Comparison of ENCODE assay signal across 9 cellular contexts in the genomic region with DNA sequence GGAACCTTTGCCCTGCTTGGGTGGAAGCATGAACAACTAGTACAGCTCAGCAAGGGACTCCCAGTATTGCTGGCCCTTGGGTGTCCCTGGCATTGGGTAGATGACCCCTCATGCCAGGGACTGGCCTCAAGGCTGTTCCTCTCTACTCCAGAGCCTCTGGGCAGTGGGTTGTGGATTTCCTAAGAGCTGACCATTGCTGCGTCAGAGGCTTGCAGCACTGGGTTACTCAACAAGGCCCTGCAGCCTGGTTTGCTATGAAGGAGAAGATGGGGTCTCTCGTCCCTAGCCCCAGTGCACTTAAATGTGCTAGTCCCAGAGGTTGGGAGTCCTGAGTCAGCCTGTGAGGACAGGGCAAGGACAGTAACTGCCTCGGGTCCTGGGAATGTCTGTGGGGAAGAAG. TPM values are rescaled to one million over a fixed set of nuclear protein-coding genes. Genes with fewer than 3 reads are reported as not detected.
DNase-seq lines count a peak whose midpoint lies in the region; ATAC-seq and TF ChIP-seq lines count a peak whose summit lies in the region.
"Had no signal": no experiment of that assay in that cellular context is flagged by ENCODE, and none has a peak within 500 bp of the region (broad histone marks: within the 10 kb centered on the region; RNA-seq: fewer than 3 reads in every experiment).

No MANE protein-coding gene starts in this region.

- H3K4me1 ChIP-seq in GM23248 (ENCODE audit: insufficient read depth) (peaks cover 59% of the 10 kb centered on the region), left ventricle myocardium inferior (peaks cover 99% of the 10 kb centered on the region), smooth muscle cell (ENCODE audit: low read depth) (no peaks in the 10 kb centered on the region)

- no peaks in the 10 kb centered on the region for H3K9me3 ChIP-seq in GM23248 (ENCODE audit: low read depth)
- H3K9me3 ChIP-seq in left ventricle myocardium inferior (replicated peaks): no peaks in the 10 kb centered on the region
- H3K9me3 ChIP-seq in smooth muscle cell (replicated peaks; ENCODE audit: low read depth): no peaks in the 10 kb centered on the region

- H4K20me1 ChIP-seq in GM23248 (ENCODE audit: insufficient read depth) (no peaks in the 10 kb centered on the region), smooth muscle cell (ENCODE audit: low read depth) (no peaks in the 10 kb centered on the region)

- H3K4me2 ChIP-seq in GM23248 (ENCODE audit: unreplicated experiment): peak overlapping the region; percentile 2
- peak overlapping the region; percentile 42 for H3K4me2 ChIP-seq in smooth muscle cell

- H3F3A ChIP-seq in GM23248 (ENCODE audit: insufficient read depth) (peaks cover 37% of the 10 kb centered on the region), smooth muscle cell (ENCODE audit: low read depth) (peaks cover 10% of the 10 kb centered on the region)

- H3K27ac ChIP-seq in GM23248 (peak overlapping the region; percentile 56; the same call in 1 of the 2 replicates), left ventricle myocardium inferior (replicated peaks) (peak overlapping the region; percentile 99), smooth muscle cell (ENCODE audit: low read depth) (no peak overlapping the region)
- H3K27ac ChIP-seq: cardiac muscle cell had no signal

- TF ChIP-seq CTCF in left ventricle myocardium inferior (IDR thresholded peaks at IDR 0.05; ENCODE audit: borderline replicate concordance) (no peak), smooth muscle cell (IDR thresholded peaks at IDR 0.05; ENCODE audit: borderline replicate concordance, insufficient read depth, poor library complexity, severe bottlenecking) (no peak)

- POLR2A ChIA-PET in HEK293T (lab: Yijun Ruan, JAX): no interaction called here

- no peak overlapping the region for H3K4me3 ChIP-seq in GM23248
- H3K4me3 ChIP-seq in left ventricle myocardium inferior: peak overlapping the region; percentile 96
- H3K4me3 ChIP-seq in smooth muscle cell: no peak overlapping the region
- H3K4me3 ChIP-seq in H7 (ENCODE audit: insufficient read depth, low read depth, low read length): no peak overlapping the region
- H3K4me3 ChIP-seq: cardiac muscle cell had no signal

- intact Hi-C loops in activated T-helper 1 cell treated with anti-CD3 and anti-CD28 coated beads, Interleukin-12 subunit alpha, Interleukin-12 subunit beta, Interleukin-2, Interleukin-4 antibody, amounts not matched to agents 30 ng/mL and 10 ng/mL and 1 ng/mL, durations not matched to agents 14 hours and 24 hours and 36 hours (cut with micrococcal nuclease): loop anchor here (5.0 to 10.0 kb wide), 2 partner anchors 58 to 314 kb away; a partner anchor contains a TSS
- intact Hi-C loops in left ventricle myocardium inferior (cut with micrococcal nuclease): loop anchor here (10.0 kb wide), 1 partner anchor 46 kb away; no protein-coding TSS in a partner anchor

- H3K27me3 Mint-ChIP-seq in activated T-helper 1 cell treated with anti-CD3 and anti-CD28 coated beads, Interleukin-12 subunit alpha, Interleukin-12 subunit beta, Interleukin-2, Interleukin-4 antibody, amounts not matched to agents 30 ng/mL and 10 ng/mL and 1 ng/mL, durations not matched to agents 14 hours and 24 hours and 36 hours (ENCODE audit: insufficient read depth): no peaks in the 10 kb centered on the region

- CTCF ChIA-PET in HEK293T (lab: Yijun Ruan, JAX): no interaction called here

- in situ Hi-C loops in GM23248 (cut with MboI): no loop called here

- H3K4me1 Mint-ChIP-seq in activated T-helper 1 cell treated with anti-CD3 and anti-CD28 coated beads, Interleukin-12 subunit alpha, Interleukin-12 subunit beta, Interleukin-2, Interleukin-4 antibody, amounts not matched to agents 30 ng/mL and 10 ng/mL and 1 ng/mL, durations not matched to agents 14 hours and 24 hours and 36 hours (ENCODE audit: low read depth): peaks cover 83% of the 10 kb centered on the region

- H3K27me3 ChIP-seq in GM23248 (replicated peaks; ENCODE audit: insufficient read depth) (no peaks in the 10 kb centered on the region), left ventricle myocardium inferior (ENCODE audit: low read depth) (no peaks in the 10 kb centered on the region), smooth muscle cell (ENCODE audit: low read depth) (no peaks in the 10 kb centered on the region), H7 (ENCODE audit: control insufficient read depth, insufficient read depth, low read length) (peaks cover 13% of the 10 kb centered on the region)

- no peak for ATAC-seq in esophagus mucosa

- peak overlapping the region; percentile 84 for H3K4me3 Mint-ChIP-seq in activated T-helper 1 cell treated with anti-CD3 and anti-CD28 coated beads, Interleukin-12 subunit alpha, Interleukin-12 subunit beta, Interleukin-2, Interleukin-4 antibody, amounts not matched to agents 30 ng/mL and 10 ng/mL and 1 ng/mL, durations not matched to agents 14 hours and 24 hours and 36 hours

- peaks cover 30% of the 10 kb centered on the region for H3K36me3 Mint-ChIP-seq in activated T-helper 1 cell treated with anti-CD3 and anti-CD28 coated beads, Interleukin-12 subunit alpha, Interleukin-12 subunit beta, Interleukin-2, Interleukin-4 antibody, amounts not matched to agents 30 ng/mL and 10 ng/mL and 1 ng/mL, durations not matched to agents 14 hours and 24 hours and 36 hours (ENCODE audit: low read depth)

- no peak overlapping the region for H3K9ac ChIP-seq in GM23248
- H3K9ac ChIP-seq in smooth muscle cell (ENCODE audit: low read depth): no peak overlapping the region

- DNase-seq in GM23248 (peak; percentile 45), left ventricle myocardium inferior (no peak), smooth muscle cell (lab: John Stamatoyannopoulos, UW; ENCODE audit: unreplicated experiment) (no peak), HEK293T (ENCODE audit: extremely low spot score) (no peak), NCI-H2171 (lab: John Stamatoyannopoulos, UW) (no peak), H7 (no peak)
- DNase-seq in activated T-helper 1 cell treated with anti-CD3 and anti-CD28 coated beads, Interleukin-12 subunit alpha, Interleukin-12 subunit beta, Interleukin-2, Interleukin-4 antibody, amounts not matched to agents 30 ng/mL and 10 ng/mL and 1 ng/mL, durations not matched to agents 14 hours and 24 hours and 36 hours (ENCODE audit: low spot score): no peak

- WGBS in GM23248 (ENCODE audit: low coverage in 1 of 2, low lambda C conversion rate in 2 of 2, missing lambda C conversion rate in 2 of 2), 2 experiments: 79 to 87% methylated on average over 3 of the region's 3 CpGs
- 90% methylated on average over 3 of the region's 3 CpGs for WGBS in smooth muscle cell (ENCODE audit: low lambda C conversion rate)

- H2AFZ ChIP-seq in GM23248 (no peak overlapping the region), smooth muscle cell (ENCODE audit: low read depth) (no peak overlapping the region)

- no peaks in the 10 kb centered on the region for H3K9me2 ChIP-seq in GM23248 (ENCODE audit: insufficient read depth)

- peak overlapping the region; percentile 90 for H3K27ac Mint-ChIP-seq in activated T-helper 1 cell treated with anti-CD3 and anti-CD28 coated beads, Interleukin-12 subunit alpha, Interleukin-12 subunit beta, Interleukin-2, Interleukin-4 antibody, amounts not matched to agents 30 ng/mL and 10 ng/mL and 1 ng/mL, durations not matched to agents 14 hours and 24 hours and 36 hours

- no peaks in the 10 kb centered on the region for H3K36me3 ChIP-seq in GM23248 (ENCODE audit: low read depth)
- H3K36me3 ChIP-seq in left ventricle myocardium inferior: no peaks in the 10 kb centered on the region
- no peaks in the 10 kb centered on the region for H3K36me3 ChIP-seq in smooth muscle cell (ENCODE audit: low read depth)
- H3K36me3 ChIP-seq in H7 (replicated peaks; ENCODE audit: control insufficient read depth, insufficient read depth, low read length): no peaks in the 10 kb centered on the region
- H3K36me3 ChIP-seq: cardiac muscle cell had no signal

- H3K79me2 ChIP-seq in GM23248 (ENCODE audit: insufficient read depth): peaks cover 32% of the 10 kb centered on the region; the same call in 1 of the 2 replicates
- H3K79me2 ChIP-seq in smooth muscle cell (ENCODE audit: low read depth): no peaks in the 10 kb centered on the region

- no peaks in the 10 kb centered on the region for H3K9me3 Mint-ChIP-seq in activated T-helper 1 cell treated with anti-CD3 and anti-CD28 coated beads, Interleukin-12 subunit alpha, Interleukin-12 subunit beta, Interleukin-2, Interleukin-4 antibody, amounts not matched to agents 30 ng/mL and 10 ng/mL and 1 ng/mL, durations not matched to agents 14 hours and 24 hours and 36 hours

TF ChIP-seq in HEK293T, 16 proteins besides CTCF, POLR2A, EP300 and RAD21 (continues in another document):
- TF ChIP-seq CTBP1 (IDR thresholded peaks at IDR 0.05; ENCODE audit: borderline replicate concordance) (no peak), SUZ12 (IDR thresholded peaks at IDR 0.05) (no peak), FOXK2 (IDR thresholded peaks at IDR 0.05) (no peak), FOXM1 (IDR thresholded peaks at IDR 0.05; ENCODE audit: borderline replicate concordance) (no peak), LEF1 (IDR thresholded peaks at IDR 0.05; ENCODE audit: borderline replicate concordance) (no peak)

RNA-seq across cellular contexts. Expression of a gene that starts 2.5 kb away (rescaled TPM):
- total RNA-seq in GM23248 (2014; rRNA removed; shearing (Covaris generic)): 60.8 and 81.6 TPM in 2 replicates
- polyA plus RNA-seq in GM23248 (2016; fragmentation: Nextera tagmentation; extraction: Ambion mirVana) (152 and 153 TPM in 2 replicates), smooth muscle cell (2.6 and 3.6 TPM in 2 replicates)
- total RNA-seq in activated T-helper 1 cell treated with anti-CD3 and anti-CD28 coated beads, Interleukin-12 subunit alpha, Interleukin-12 subunit beta, Interleukin-2, Interleukin-4 antibody, amounts not matched to agents 30 ng/mL and 10 ng/mL and 1 ng/mL, durations not matched to agents 14 hours and 24 hours and 36 hours: 114 and 115 TPM in 2 replicates
- total RNA-seq in left ventricle myocardium inferior (104 TPM), smooth muscle cell (0.58 and 3.6 TPM in 2 replicates), esophagus mucosa (45.8 TPM)
- total RNA-seq in H7 (2014; rRNA removed; shearing (Covaris generic)): 0.04 and 0.31 TPM in 2 replicates

RNA-seq across cellular contexts. Expression of a gene that starts 51.2 kb away (rescaled TPM):
- total RNA-seq in GM23248 (2014; rRNA removed; shearing (Covaris generic)): not detected in 2 replicates
- polyA plus RNA-seq in GM23248 (2016; fragmentation: Nextera tagmentation; extraction: Ambion mirVana): 0.06 TPM in 1 of 2 replicates, not detected in the other
- 0.18 and 0.32 TPM in 2 replicates for total RNA-seq in activated T-helper 1 cell treated with anti-CD3 and anti-CD28 coated beads, Interleukin-12 subunit alpha, Interleukin-12 subunit beta, Interleukin-2, Interleukin-4 antibody, amounts not matched to agents 30 ng/mL and 10 ng/mL and 1 ng/mL, durations not matched to agents 14 hours and 24 hours and 36 hours
- 0.05 TPM for total RNA-seq in left ventricle myocardium inferior
- 0.09 TPM in 1 of 2 replicates, not detected in the other for total RNA-seq in smooth muscle cell
- not detected in 2 replicates for polyA plus RNA-seq in smooth muscle cell
- total RNA-seq in esophagus mucosa: not detected
- 0.17 and 0.18 TPM in 2 replicates for total RNA-seq in H7 (2014; rRNA removed; shearing (Covaris generic))
- polyA plus RNA-seq: cardiac muscle cell had no signal

Comparison
In these comparisons a context has a peak if more than half of its experiments do, and no peak if none do; other contexts are left out.
1. RNA of a gene that starts 2.5 kb away (total RNA-seq): 114 to 115 TPM in activated T-helper 1 cell treated with anti-CD3 and anti-CD28 coated beads, Interleukin-12 subunit alpha, Interleukin-12 subunit beta, Interleukin-2, Interleukin-4 antibody, amounts not matched to agents 30 ng/mL and 10 ng/mL and 1 ng/mL, durations not matched to agents 14 hours and 24 hours and 36 hours, 104 TPM in left ventricle myocardium inferior (single experiment), 60.8 to 81.6 TPM in GM23248 and 45.8 TPM in esophagus mucosa (single experiment); 0.58 to 3.6 TPM in smooth muscle cell and 0.04 to 0.31 TPM in H7; every median in the first group is over 10 times any median in the second.